Comparison of ENCODE assay signal across 8 cellular contexts in genomic region chr3:38454884-38455638, GRCh38. TPM values are rescaled to one million over a fixed set of nuclear protein-coding genes. Genes with fewer than 3 reads are reported as not detected.
A peak's percentile ranks its signal among the peaks of the same experiment; 100 is the strongest.
DNase-seq lines count a peak whose midpoint lies in the region; ATAC-seq and TF ChIP-seq lines count a peak whose summit lies in the region.

No MANE protein-coding gene starts in this region.

- H3K27ac ChIP-seq in DOHH2 (ENCODE audit: low read depth, low read length) (no peak overlapping the region), subcutaneous abdominal adipose tissue (ENCODE audit: low read depth, low read length) (peak overlapping the region; percentile 54)

- H3K79me2 ChIP-seq in DOHH2 (ENCODE audit: control insufficient read depth, low read length): peaks cover 51% of the 10 kb centered on the region

- DNase-seq in HFF-Myc (ENCODE audit: extremely low read depth, low read depth) (no peak), NCI-H2171 treated with DMSO at 0.1 percent for 48 hours (lab: John Stamatoyannopoulos, UW) (peak; percentile 80), epithelial cell of proximal tubule (ENCODE audit: low read depth) (no peak), mucosa of descending colon (peak; percentile 85 to 92 (median 91))
- DNase-seq in activated CD8-positive, alpha-beta memory T cell treated with anti-CD3 and anti-CD28 coated beads for 24 hours: peak; percentile 78

- no peaks in the 10 kb centered on the region for H3K9me3 ChIP-seq in DOHH2 (ENCODE audit: control insufficient read depth, insufficient read depth, low read length)
- H3K9me3 ChIP-seq in mucosa of descending colon: no peaks in the 10 kb centered on the region
- H3K9me3 ChIP-seq in subcutaneous abdominal adipose tissue (ENCODE audit: control insufficient read depth in 5 of 5, low read length in 5 of 5): no peaks in the 10 kb centered on the region

- H3K9ac ChIP-seq in subcutaneous abdominal adipose tissue (ENCODE audit: low read length in 5 of 5): peak overlapping the region in 4 of 5 donors; percentile 66 to 80 (median 68)

- intact Hi-C loops in mucosa of descending colon (cut with DNase I, micrococcal nuclease): no loop called here

- peaks cover 9% of the 10 kb centered on the region for H3K27me3 ChIP-seq in DOHH2 (ENCODE audit: control insufficient read depth, low read length)
- H3K27me3 ChIP-seq in subcutaneous abdominal adipose tissue (ENCODE audit: control insufficient read depth in 5 of 5, insufficient read depth in 4 of 5, low read length in 5 of 5): no peaks in the 10 kb centered on the region

- H3K4me3 ChIP-seq in DOHH2 (ENCODE audit: low read length): peak overlapping the region; percentile 87
- H3K4me3 ChIP-seq in HFF-Myc (replicated peaks; ENCODE audit: low read depth, low read length): peak overlapping the region; percentile 78
- peak overlapping the region; percentile 72 for H3K4me3 ChIP-seq in epithelial cell of proximal tubule (ENCODE audit: low read depth, low read length)
- H3K4me3 ChIP-seq in mucosa of descending colon: peak overlapping the region; percentile 55
- H3K4me3 ChIP-seq in subcutaneous abdominal adipose tissue (ENCODE audit: low read depth in 1 of 5, low read length in 5 of 5): peak overlapping the region; percentile 65 to 88 (median 81)

- TF ChIP-seq CTCF in DOHH2 (IDR thresholded peaks at IDR 0.05; ENCODE audit: low read depth, low read length, poor library complexity, severe bottlenecking) (no peak), HFF-Myc (IDR thresholded peaks at IDR 0.05; ENCODE audit: low read depth, low read length, missing control alignments) (no peak), epithelial cell of proximal tubule (conservative IDR thresholded peaks at IDR 0.05; ENCODE audit: low read depth, low read length) (no peak), mucosa of descending colon (IDR thresholded peaks at IDR 0.05) (no peak)

- H4K20me1 ChIP-seq in DOHH2 (ENCODE audit: control insufficient read depth, insufficient read depth, low read depth, low read length): peaks cover 8% of the 10 kb centered on the region; the same call in 1 of the 2 replicates

- ATAC-seq in mucosa of descending colon (peak; percentile 66), HG03135 (IDR thresholded peaks at IDR 0.05; ENCODE audit: unreplicated experiment) (no peak)

- no peaks in the 10 kb centered on the region for H3F3A ChIP-seq in DOHH2 (ENCODE audit: control insufficient read depth, insufficient read depth)

- H3K9me2 ChIP-seq in DOHH2 (replicated peaks; ENCODE audit: control insufficient read depth, low read length): no peaks in the 10 kb centered on the region

- H3K4me1 ChIP-seq in DOHH2 (ENCODE audit: control insufficient read depth, low read length) (peaks cover 17% of the 10 kb centered on the region), mucosa of descending colon (ENCODE audit: low read depth) (peaks cover 33% of the 10 kb centered on the region), subcutaneous abdominal adipose tissue (ENCODE audit: control insufficient read depth in 5 of 5, insufficient read depth in 5 of 5, low read length in 5 of 5) (peaks cover 8 to 52% (median 50%) of the 10 kb centered on the region in 5 donors)

- H3K4me2 ChIP-seq in DOHH2 (ENCODE audit: low read length): peak overlapping the region; percentile 90

- H3K36me3 ChIP-seq in DOHH2 (ENCODE audit: control insufficient read depth, low read length) (no peaks in the 10 kb centered on the region), mucosa of descending colon (ENCODE audit: low read depth) (no peaks in the 10 kb centered on the region), subcutaneous abdominal adipose tissue (ENCODE audit: control insufficient read depth in 5 of 5, insufficient read depth in 5 of 5, low read length in 5 of 5) (no peaks in the 10 kb centered on the region)

RNA-seq across cellular contexts. Expression of gene ACVR2B, which starts 1.4 kb away (rescaled TPM):
- total RNA-seq in epithelial cell of proximal tubule (4.4 and 8.0 TPM in 2 replicates), mucosa of descending colon (1 to 10 TPM; 4.3 to 9.6 (median 7.8) TPM)

RNA-seq across cellular contexts. Expression of gene EXOG, which starts 41.1 kb away (rescaled TPM):
- total RNA-seq in epithelial cell of proximal tubule: 1.8 and 8.3 TPM in 2 replicates
- total RNA-seq in mucosa of descending colon: 10 to 100 TPM in 1 of 3 donors, 1 to 10 TPM in 2; 7.1 to 13.0 (median 8.7) TPM

Comparison
In these comparisons a context has a peak if more than half of its experiments do, and no peak if none do; other contexts are left out.
1. DNase-seq: peak in NCI-H2171 treated with DMSO at 0.1 percent for 48 hours (single experiment), activated CD8-positive, alpha-beta memory T cell treated with anti-CD3 and anti-CD28 coated beads for 24 hours (single experiment) and mucosa of descending colon (3 of 3); none in HFF-Myc (single experiment) and epithelial cell of proximal tubule (single experiment).
2. Peak in every context shown above with its lines, with median percentiles within 50 percentile points of each other: H3K4me3 ChIP-seq.